ENCODE assay signal across 2 cellular contexts in genomic region chr14:73942180-73942579, GRCh38.
TF ChIP-seq lines count a peak whose summit lies in the region.

No MANE protein-coding gene starts in this region.

TF ChIP-seq in K562, 482 proteins besides CTCF, POLR2A, EP300 and RAD21:
- TF ChIP-seq, protein P1, sequence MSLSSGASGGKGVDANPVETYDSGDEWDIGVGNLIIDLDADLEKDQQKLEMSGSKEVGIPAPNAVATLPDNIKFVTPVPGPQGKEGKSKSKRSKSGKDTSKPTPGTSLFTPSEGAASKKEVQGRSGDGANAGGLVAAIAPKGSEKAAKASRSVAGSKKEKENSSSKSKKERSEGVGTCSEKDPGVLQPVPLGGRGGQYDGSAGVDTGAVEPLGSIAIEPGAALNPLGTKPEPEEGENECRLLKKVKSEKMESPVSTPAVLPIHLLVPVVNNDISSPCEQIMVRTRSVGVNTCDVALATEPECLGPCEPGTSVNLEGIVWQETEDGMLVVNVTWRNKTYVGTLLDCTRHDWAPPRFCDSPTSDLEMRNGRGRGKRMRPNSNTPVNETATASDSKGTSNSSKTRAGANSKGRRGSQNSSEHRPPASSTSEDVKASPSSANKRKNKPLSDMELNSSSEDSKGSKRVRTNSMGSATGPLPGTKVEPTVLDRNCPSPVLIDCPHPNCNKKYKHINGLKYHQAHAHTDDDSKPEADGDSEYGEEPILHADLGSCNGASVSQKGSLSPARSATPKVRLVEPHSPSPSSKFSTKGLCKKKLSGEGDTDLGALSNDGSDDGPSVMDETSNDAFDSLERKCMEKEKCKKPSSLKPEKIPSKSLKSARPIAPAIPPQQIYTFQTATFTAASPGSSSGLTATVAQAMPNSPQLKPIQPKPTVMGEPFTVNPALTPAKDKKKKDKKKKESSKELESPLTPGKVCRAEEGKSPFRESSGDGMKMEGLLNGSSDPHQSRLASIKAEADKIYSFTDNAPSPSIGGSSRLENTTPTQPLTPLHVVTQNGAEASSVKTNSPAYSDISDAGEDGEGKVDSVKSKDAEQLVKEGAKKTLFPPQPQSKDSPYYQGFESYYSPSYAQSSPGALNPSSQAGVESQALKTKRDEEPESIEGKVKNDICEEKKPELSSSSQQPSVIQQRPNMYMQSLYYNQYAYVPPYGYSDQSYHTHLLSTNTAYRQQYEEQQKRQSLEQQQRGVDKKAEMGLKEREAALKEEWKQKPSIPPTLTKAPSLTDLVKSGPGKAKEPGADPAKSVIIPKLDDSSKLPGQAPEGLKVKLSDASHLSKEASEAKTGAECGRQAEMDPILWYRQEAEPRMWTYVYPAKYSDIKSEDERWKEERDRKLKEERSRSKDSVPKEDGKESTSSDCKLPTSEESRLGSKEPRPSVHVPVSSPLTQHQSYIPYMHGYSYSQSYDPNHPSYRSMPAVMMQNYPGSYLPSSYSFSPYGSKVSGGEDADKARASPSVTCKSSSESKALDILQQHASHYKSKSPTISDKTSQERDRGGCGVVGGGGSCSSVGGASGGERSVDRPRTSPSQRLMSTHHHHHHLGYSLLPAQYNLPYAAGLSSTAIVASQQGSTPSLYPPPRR (CRISPR knock-in tag; IDR thresholded peaks at IDR 0.05; ENCODE audit: borderline replicate concordance) = no peak
- TF ChIP-seq IRF2 (CRISPR knock-in tag; IDR thresholded peaks at IDR 0.05) (no peak), MYBL2 (IDR thresholded peaks at IDR 0.05; ENCODE audit: low read depth) (no peak), MYBL2 (CRISPR knock-in tag; IDR thresholded peaks at IDR 0.05; ENCODE audit: borderline replicate concordance) (no peak), FOXJ3 (CRISPR knock-in tag; IDR thresholded peaks at IDR 0.05) (no peak)
- TF ChIP-seq, protein P2, sequence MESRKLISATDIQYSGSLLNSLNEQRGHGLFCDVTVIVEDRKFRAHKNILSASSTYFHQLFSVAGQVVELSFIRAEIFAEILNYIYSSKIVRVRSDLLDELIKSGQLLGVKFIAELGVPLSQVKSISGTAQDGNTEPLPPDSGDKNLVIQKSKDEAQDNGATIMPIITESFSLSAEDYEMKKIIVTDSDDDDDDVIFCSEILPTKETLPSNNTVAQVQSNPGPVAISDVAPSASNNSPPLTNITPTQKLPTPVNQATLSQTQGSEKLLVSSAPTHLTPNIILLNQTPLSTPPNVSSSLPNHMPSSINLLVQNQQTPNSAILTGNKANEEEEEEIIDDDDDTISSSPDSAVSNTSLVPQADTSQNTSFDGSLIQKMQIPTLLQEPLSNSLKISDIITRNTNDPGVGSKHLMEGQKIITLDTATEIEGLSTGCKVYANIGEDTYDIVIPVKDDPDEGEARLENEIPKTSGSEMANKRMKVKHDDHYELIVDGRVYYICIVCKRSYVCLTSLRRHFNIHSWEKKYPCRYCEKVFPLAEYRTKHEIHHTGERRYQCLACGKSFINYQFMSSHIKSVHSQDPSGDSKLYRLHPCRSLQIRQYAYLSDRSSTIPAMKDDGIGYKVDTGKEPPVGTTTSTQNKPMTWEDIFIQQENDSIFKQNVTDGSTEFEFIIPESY (CRISPR knock-in tag; IDR thresholded peaks at IDR 0.05) = peak; percentile 92
- TF ChIP-seq, protein P3, sequence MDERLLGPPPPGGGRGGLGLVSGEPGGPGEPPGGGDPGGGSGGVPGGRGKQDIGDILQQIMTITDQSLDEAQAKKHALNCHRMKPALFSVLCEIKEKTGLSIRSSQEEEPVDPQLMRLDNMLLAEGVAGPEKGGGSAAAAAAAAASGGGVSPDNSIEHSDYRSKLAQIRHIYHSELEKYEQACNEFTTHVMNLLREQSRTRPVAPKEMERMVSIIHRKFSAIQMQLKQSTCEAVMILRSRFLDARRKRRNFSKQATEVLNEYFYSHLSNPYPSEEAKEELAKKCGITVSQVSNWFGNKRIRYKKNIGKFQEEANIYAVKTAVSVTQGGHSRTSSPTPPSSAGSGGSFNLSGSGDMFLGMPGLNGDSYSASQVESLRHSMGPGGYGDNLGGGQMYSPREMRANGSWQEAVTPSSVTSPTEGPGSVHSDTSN (CRISPR knock-in tag; IDR thresholded peaks at IDR 0.05; ENCODE audit: low read depth) = no peak
- TF ChIP-seq, protein P3 (tag; conservative IDR thresholded peaks at IDR 0.05; ENCODE audit: low read depth) = no peak

TF ChIP-seq in SK-N-SH, 30 proteins besides CTCF, POLR2A, EP300 and RAD21:
- TF ChIP-seq NRF1 (IDR thresholded peaks at IDR 0.05; ENCODE audit: low read depth, low read length) (no peak), FOSL2 (IDR thresholded peaks at IDR 0.05; ENCODE audit: borderline replicate concordance, low read depth) (no peak), GATA2 (CRISPR knock-in tag; IDR thresholded peaks at IDR 0.05) (no peak), PBX3 (IDR thresholded peaks at IDR 0.05) (no peak), JUND (IDR thresholded peaks at IDR 0.05) (no peak), TEAD4 (IDR thresholded peaks at IDR 0.05; ENCODE audit: borderline replicate concordance, insufficient read depth) (no peak), ELF1 (IDR thresholded peaks at IDR 0.05) (no peak), CHD2 (IDR thresholded peaks at IDR 0.05; ENCODE audit: low read length, partially characterized antibody) (no peak), RFX5 (IDR thresholded peaks at IDR 0.05; ENCODE audit: low read length) (no peak), RXRA (IDR thresholded peaks at IDR 0.05; ENCODE audit: borderline replicate concordance, low read depth) (no peak), NFIC (IDR thresholded peaks at IDR 0.05; ENCODE audit: borderline replicate concordance) (no peak), POLR2AphosphoS5 (IDR thresholded peaks at IDR 0.05; ENCODE audit: low read depth, low read length) (no peak), FOXJ3 (CRISPR knock-in tag; IDR thresholded peaks at IDR 0.05) (no peak), TCF12 (IDR thresholded peaks at IDR 0.05) (no peak)
- TF ChIP-seq, protein P4, sequence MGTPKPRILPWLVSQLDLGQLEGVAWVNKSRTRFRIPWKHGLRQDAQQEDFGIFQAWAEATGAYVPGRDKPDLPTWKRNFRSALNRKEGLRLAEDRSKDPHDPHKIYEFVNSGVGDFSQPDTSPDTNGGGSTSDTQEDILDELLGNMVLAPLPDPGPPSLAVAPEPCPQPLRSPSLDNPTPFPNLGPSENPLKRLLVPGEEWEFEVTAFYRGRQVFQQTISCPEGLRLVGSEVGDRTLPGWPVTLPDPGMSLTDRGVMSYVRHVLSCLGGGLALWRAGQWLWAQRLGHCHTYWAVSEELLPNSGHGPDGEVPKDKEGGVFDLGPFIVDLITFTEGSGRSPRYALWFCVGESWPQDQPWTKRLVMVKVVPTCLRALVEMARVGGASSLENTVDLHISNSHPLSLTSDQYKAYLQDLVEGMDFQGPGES (IDR thresholded peaks at IDR 0.05; ENCODE audit: low read depth, low read length) = no peak
- TF ChIP-seq, protein P2 (IDR thresholded peaks at IDR 0.05; ENCODE audit: borderline replicate concordance, low read depth) = no peak
TF ChIP-seq in SK-N-SH: peak in this region for 0.
